In the genomic region with DNA sequence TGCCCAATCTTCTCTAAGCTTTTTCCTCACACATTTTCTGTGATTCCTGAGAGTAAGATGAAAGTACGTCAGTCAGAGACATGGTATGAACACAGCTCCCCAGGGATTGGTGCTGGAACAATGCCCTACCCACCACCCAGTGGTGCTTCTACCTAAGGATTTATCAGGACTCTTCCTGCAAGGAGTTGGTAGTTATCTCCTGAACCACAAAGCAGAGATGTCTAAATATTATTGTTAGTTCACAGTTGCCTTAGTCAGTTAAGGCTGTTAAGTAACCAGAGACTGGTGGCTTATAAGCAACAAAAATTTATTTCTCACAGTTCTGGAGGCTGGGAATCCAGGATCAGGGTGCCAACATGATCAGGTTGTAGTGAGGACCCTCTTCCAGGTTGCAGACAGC, we compare ENCODE assay signal across 1 cellular context.
TF ChIP-seq lines count a peak whose summit lies in the region.

No MANE protein-coding gene starts in this region.

TF ChIP-seq in K562, 482 proteins besides CTCF, POLR2A, EP300 and RAD21 (continued from another document):
- TF ChIP-seq, protein P1, sequence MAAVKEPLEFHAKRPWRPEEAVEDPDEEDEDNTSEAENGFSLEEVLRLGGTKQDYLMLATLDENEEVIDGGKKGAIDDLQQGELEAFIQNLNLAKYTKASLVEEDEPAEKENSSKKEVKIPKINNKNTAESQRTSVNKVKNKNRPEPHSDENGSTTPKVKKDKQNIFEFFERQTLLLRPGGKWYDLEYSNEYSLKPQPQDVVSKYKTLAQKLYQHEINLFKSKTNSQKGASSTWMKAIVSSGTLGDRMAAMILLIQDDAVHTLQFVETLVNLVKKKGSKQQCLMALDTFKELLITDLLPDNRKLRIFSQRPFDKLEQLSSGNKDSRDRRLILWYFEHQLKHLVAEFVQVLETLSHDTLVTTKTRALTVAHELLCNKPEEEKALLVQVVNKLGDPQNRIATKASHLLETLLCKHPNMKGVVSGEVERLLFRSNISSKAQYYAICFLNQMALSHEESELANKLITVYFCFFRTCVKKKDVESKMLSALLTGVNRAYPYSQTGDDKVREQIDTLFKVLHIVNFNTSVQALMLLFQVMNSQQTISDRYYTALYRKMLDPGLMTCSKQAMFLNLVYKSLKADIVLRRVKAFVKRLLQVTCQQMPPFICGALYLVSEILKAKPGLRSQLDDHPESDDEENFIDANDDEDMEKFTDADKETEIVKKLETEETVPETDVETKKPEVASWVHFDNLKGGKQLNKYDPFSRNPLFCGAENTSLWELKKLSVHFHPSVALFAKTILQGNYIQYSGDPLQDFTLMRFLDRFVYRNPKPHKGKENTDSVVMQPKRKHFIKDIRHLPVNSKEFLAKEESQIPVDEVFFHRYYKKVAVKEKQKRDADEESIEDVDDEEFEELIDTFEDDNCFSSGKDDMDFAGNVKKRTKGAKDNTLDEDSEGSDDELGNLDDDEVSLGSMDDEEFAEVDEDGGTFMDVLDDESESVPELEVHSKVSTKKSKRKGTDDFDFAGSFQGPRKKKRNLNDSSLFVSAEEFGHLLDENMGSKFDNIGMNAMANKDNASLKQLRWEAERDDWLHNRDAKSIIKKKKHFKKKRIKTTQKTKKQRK (IDR thresholded peaks at IDR 0.05; ENCODE audit: borderline replicate concordance, low read depth, low read length) = no peak
- no peak for TF ChIP-seq ZSCAN32 (CRISPR knock-in tag; IDR thresholded peaks at IDR 0.05)
- TF ChIP-seq PHB2 (IDR thresholded peaks at IDR 0.05; ENCODE audit: low read depth) = no peak
- 0 out of 2 replicates have a peak, but pooled peaks have one; percentile 32 for TF ChIP-seq CBFA2T3 (IDR thresholded peaks at IDR 0.05)
- no peak for TF ChIP-seq ILF3 (IDR thresholded peaks at IDR 0.05; ENCODE audit: borderline replicate concordance)
- TF ChIP-seq, protein P2, sequence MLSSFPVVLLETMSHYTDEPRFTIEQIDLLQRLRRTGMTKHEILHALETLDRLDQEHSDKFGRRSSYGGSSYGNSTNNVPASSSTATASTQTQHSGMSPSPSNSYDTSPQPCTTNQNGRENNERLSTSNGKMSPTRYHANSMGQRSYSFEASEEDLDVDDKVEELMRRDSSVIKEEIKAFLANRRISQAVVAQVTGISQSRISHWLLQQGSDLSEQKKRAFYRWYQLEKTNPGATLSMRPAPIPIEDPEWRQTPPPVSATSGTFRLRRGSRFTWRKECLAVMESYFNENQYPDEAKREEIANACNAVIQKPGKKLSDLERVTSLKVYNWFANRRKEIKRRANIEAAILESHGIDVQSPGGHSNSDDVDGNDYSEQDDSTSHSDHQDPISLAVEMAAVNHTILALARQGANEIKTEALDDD (IDR thresholded peaks at IDR 0.05) = peak; percentile 77
TF ChIP-seq in K562: peak in this region for 3.
